In the genomic region with DNA sequence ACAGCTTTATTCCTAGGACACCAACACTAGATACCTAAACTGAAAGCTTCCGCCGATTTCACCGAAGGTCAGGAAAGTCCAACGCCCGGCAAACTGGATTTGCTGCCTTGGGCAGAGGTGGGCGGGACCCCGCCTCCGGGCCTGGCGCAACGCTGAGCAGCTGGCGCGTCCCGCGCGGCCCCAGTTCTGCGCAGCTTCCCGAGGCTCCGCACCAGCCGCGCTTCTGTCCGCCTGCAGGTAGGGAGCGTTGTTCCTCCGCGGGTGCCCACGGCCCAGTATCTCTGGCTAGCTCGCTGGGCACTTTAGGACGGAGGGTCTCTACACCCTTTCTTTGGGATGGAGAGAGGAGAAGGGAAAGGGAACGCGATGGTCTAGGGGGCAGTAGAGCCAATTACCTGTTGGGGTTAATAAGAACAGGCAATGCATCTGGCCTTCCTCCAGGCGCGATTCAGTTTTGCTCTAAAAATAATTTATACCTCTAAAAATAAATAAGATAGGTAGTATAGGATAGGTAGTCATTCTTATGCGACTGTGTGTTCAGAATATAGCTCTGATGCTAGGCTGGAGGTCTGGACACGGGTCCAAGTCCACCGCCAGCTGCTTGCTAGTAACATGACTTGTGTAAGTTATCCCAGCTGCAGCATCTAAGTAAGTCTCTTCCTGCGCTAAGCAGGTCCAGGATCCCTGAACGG, we compare ENCODE assay signal across 1 cellular context.
A peak's percentile ranks its signal among the peaks of the same experiment; 100 is the strongest.
TF ChIP-seq lines count a peak whose summit lies in the region.

TSS of gene CD274 (plus strand) at position 183 of the 692 bp plus-strand sequence. CDS start 5,572 bp downstream, outside the sequence.

TF ChIP-seq in HepG2, 621 proteins besides CTCF, POLR2A, EP300 and RAD21 (continued from another document and continues in another):
- peak; percentile 67; the same call in 1 of the 2 replicates for TF ChIP-seq ZNF580 (CRISPR knock-in tag; IDR thresholded peaks at IDR 0.05; ENCODE audit: borderline replicate concordance, low read depth)
- no peak for TF ChIP-seq TCF12 (IDR thresholded peaks at IDR 0.05)
- no peak for TF ChIP-seq TCF12 (CRISPR knock-in tag; IDR thresholded peaks at IDR 0.05)
- TF ChIP-seq, protein P1, sequence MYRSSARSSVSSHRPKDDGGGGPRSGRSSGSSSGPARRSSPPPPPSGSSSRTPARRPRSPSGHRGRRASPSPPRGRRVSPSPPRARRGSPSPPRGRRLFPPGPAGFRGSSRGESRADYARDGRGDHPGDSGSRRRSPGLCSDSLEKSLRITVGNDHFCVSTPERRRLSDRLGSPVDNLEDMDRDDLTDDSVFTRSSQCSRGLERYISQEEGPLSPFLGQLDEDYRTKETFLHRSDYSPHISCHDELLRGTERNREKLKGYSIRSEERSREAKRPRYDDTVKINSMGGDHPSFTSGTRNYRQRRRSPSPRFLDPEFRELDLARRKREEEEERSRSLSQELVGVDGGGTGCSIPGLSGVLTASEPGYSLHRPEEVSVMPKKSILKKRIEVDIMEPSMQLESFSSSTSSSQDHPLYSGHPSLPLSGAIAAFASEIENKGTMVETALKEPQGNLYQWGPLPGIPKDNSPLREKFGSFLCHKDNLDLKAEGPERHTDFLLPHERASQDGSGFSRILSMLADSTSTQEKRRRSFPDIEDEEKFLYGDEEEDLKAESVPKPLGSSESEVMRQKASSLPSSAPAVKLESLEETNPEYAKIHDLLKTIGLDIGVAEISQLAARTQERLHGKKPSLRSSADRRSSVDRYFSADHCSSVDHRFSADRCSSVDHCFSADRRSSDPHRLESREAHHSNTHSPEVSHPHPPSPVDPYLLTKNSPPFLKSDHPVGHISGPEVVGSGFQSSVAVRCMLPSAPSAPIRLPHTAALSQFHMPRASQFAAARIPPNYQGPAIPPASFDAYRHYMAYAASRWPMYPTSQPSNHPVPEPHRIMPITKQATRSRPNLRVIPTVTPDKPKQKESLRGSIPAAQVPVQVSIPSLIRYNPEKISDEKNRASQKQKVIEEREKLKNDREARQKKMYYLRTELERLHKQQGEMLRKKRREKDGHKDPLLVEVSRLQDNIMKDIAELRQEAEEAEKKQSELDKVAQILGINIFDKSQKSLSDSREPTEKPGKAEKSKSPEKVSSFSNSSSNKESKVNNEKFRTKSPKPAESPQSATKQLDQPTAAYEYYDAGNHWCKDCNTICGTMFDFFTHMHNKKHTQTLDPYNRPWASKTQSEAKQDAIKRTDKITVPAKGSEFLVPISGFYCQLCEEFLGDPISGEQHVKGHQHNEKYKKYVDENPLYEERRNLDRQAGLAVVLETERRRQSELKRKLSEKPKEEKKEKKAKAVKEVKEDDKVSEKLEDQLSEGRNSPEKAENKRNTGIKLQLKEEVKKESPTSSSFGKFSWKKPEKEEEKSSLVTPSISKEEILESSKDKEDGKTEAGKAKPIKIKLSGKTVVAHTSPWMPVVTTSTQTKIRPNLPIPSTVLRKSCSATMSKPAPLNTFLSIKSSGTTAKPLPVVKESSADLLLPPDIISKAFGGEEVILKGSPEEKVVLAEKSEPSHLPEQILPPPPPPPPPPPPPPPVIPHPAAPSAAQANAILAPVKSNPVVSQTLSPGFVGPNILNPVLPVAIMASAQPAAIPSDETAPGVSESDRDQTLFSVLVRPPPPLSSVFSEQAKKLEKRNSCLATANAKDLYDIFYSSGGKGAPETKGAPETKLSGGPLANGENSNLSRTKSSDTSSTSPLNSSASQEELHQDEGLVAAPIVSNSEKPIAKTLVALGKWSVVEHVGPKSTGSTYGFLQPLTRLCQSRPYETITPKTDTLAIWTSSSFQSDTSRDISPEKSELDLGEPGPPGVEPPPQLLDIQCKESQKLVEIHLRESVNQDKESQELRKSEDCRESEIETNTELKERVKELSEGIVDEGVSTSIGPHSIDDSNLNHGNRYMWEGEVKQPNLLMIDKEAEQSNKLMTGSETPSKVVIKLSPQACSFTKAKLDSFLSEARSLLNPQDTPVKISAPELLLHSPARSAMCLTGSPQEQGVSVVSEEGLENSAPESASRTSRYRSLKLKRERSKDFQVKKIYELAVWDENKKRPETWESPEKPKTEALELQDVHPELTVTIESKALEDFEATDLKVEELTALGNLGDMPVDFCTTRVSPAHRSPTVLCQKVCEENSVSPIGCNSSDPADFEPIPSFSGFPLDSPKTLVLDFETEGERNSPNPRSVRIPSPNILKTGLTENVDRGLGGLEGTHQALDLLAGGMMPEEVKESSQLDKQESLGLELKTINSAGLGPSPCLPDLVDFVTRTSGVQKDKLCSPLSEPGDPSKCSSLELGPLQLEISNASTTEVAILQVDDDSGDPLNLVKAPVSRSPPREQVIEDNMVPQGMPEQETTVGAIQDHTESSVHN (CRISPR knock-in tag; IDR thresholded peaks at IDR 0.05) = no peak
- TF ChIP-seq ZHX1 (CRISPR knock-in tag; IDR thresholded peaks at IDR 0.05; ENCODE audit: low read depth) = no peak
- TF ChIP-seq ZNF737 (CRISPR knock-in tag; IDR thresholded peaks at IDR 0.05; ENCODE audit: borderline replicate concordance) = no peak
- TF ChIP-seq SALL1 (CRISPR knock-in tag; IDR thresholded peaks at IDR 0.05) = peak; percentile 82
- TF ChIP-seq SETDB1 (CRISPR knock-in tag; IDR thresholded peaks at IDR 0.05; ENCODE audit: borderline replicate concordance) = no peak
- peak; percentile 68 for TF ChIP-seq NFYB (CRISPR knock-in tag; IDR thresholded peaks at IDR 0.05)
- TF ChIP-seq TBL1XR1 (IDR thresholded peaks at IDR 0.05; ENCODE audit: borderline replicate concordance, low read length, partially characterized antibody) = no peak
- TF ChIP-seq XRCC5 (optimal IDR thresholded peaks at IDR 0.05; ENCODE audit: low read length) = no peak
- TF ChIP-seq TCF7 (IDR thresholded peaks at IDR 0.05; ENCODE audit: low read depth) = no peak
- no peak for TF ChIP-seq NFE2L1 (CRISPR knock-in tag; IDR thresholded peaks at IDR 0.05; ENCODE audit: borderline replicate concordance)
- no peak for TF ChIP-seq JARID2 (CRISPR knock-in tag; IDR thresholded peaks at IDR 0.05; ENCODE audit: insufficient replicate concordance)
- no peak for TF ChIP-seq ZNF567 (CRISPR knock-in tag; IDR thresholded peaks at IDR 0.05; ENCODE audit: borderline replicate concordance)
- TF ChIP-seq NFIC (IDR thresholded peaks at IDR 0.05; ENCODE audit: low read length) = no peak
- TF ChIP-seq, protein P2, sequence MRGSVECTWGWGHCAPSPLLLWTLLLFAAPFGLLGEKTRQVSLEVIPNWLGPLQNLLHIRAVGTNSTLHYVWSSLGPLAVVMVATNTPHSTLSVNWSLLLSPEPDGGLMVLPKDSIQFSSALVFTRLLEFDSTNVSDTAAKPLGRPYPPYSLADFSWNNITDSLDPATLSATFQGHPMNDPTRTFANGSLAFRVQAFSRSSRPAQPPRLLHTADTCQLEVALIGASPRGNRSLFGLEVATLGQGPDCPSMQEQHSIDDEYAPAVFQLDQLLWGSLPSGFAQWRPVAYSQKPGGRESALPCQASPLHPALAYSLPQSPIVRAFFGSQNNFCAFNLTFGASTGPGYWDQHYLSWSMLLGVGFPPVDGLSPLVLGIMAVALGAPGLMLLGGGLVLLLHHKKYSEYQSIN (CRISPR knock-in tag; IDR thresholded peaks at IDR 0.05; ENCODE audit: borderline replicate concordance) = no peak
- TF ChIP-seq AKNA (CRISPR knock-in tag; IDR thresholded peaks at IDR 0.05; ENCODE audit: borderline replicate concordance) = no peak
- TF ChIP-seq ZKSCAN1 (IDR thresholded peaks at IDR 0.05; ENCODE audit: low read length) = no peak
- TF ChIP-seq SMAD3 (CRISPR knock-in tag; IDR thresholded peaks at IDR 0.05) = no peak
- TF ChIP-seq ZNF577 (CRISPR knock-in tag; IDR thresholded peaks at IDR 0.05; ENCODE audit: borderline replicate concordance, low read depth) = no peak
- no peak; the same call in 1 of the 2 replicates for TF ChIP-seq ZNF652 (CRISPR knock-in tag; IDR thresholded peaks at IDR 0.05; ENCODE audit: borderline replicate concordance, low read depth)
- TF ChIP-seq RNF219 (CRISPR knock-in tag; IDR thresholded peaks at IDR 0.05) = no peak
- no peak for TF ChIP-seq ZNF33B (CRISPR knock-in tag; IDR thresholded peaks at IDR 0.05)
- no peak for TF ChIP-seq POLR2G (IDR thresholded peaks at IDR 0.05; ENCODE audit: low read depth, low read length)
- TF ChIP-seq ZNF777 (CRISPR knock-in tag; IDR thresholded peaks at IDR 0.05) = no peak
- 0 out of 2 replicates have a peak, but pooled peaks have one; percentile 62 for TF ChIP-seq ZIK1 (CRISPR knock-in tag; IDR thresholded peaks at IDR 0.05; ENCODE audit: borderline replicate concordance, low read depth)
- TF ChIP-seq, protein P3, sequence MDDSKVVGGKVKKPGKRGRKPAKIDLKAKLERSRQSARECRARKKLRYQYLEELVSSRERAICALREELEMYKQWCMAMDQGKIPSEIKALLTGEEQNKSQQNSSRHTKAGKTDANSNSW (CRISPR knock-in tag; IDR thresholded peaks at IDR 0.05; ENCODE audit: borderline replicate concordance) = no peak
- no peak; the same call in 1 of the 2 replicates for TF ChIP-seq ZNF556 (CRISPR knock-in tag; IDR thresholded peaks at IDR 0.05; ENCODE audit: borderline replicate concordance)
- TF ChIP-seq ZNF564 (CRISPR knock-in tag; IDR thresholded peaks at IDR 0.05) = peak; percentile 89; the same call in 1 of the 2 replicates
- no peak for TF ChIP-seq KLF15 (CRISPR knock-in tag; IDR thresholded peaks at IDR 0.05; ENCODE audit: borderline replicate concordance)
- TF ChIP-seq MBD4 (IDR thresholded peaks at IDR 0.05; ENCODE audit: borderline replicate concordance, low read length) = no peak
- peak; percentile 97 for TF ChIP-seq ZMYM4 (CRISPR knock-in tag; IDR thresholded peaks at IDR 0.05)
- TF ChIP-seq FOXK1 (CRISPR knock-in tag; IDR thresholded peaks at IDR 0.05; ENCODE audit: borderline replicate concordance, low read depth) = no peak
- TF ChIP-seq PHF8 (CRISPR knock-in tag; IDR thresholded peaks at IDR 0.05) = peak; percentile 62
- TF ChIP-seq HOXD1 (CRISPR knock-in tag; IDR thresholded peaks at IDR 0.05) = no peak
- no peak for TF ChIP-seq SMAD9 (CRISPR knock-in tag; IDR thresholded peaks at IDR 0.05)
- TF ChIP-seq RFXANK (CRISPR knock-in tag; IDR thresholded peaks at IDR 0.05) = no peak
- no peak for TF ChIP-seq ZNF660 (CRISPR knock-in tag; IDR thresholded peaks at IDR 0.05; ENCODE audit: borderline replicate concordance, low read depth)
- no peak for TF ChIP-seq GTF2F1 (IDR thresholded peaks at IDR 0.05; ENCODE audit: low read length)
- no peak for TF ChIP-seq ZNF674 (CRISPR knock-in tag; IDR thresholded peaks at IDR 0.05; ENCODE audit: low read depth)
